In genomic region chr16:19147627-19148026, GRCh38 we compare ENCODE assay signal across 39 cellular contexts. TPM values are rescaled to one million over a fixed set of nuclear protein-coding genes. Genes with fewer than 3 reads are reported as not detected.
"Had no signal": no experiment of that assay in that cellular context is flagged by ENCODE, and none has a peak within 500 bp of the region (broad histone marks: within the 10 kb centered on the region; RNA-seq: fewer than 3 reads in every experiment).

No MANE protein-coding gene starts in this region.

- H3K4me1 ChIP-seq: adrenal gland, ascending aorta, body of pancreas, breast epithelium had no signal

- DNase-seq: activated effector memory CD4-positive, alpha-beta T cell treated with anti-CD3 and anti-CD28 coated beads, Interleukin-2, amount 50 U/mL, for 16 hours; activated effector memory CD4-positive, alpha-beta T cell treated with Interleukin-2 at 50 U/mL for 16 hours; activated gamma-delta T cell; activated gamma-delta T cell treated with Interleukin-2 at 50 U/mL for 16 hours; activated naive CD4-positive, alpha-beta T cell; activated naive CD4-positive, alpha-beta T cell treated with anti-CD3 and anti-CD28 coated beads for 36 hours; activated naive CD4-positive, alpha-beta T cell treated with anti-CD3 and anti-CD28 coated beads, Interleukin-2, amount 10 ng/mL, durations not matched to agents 7 days and 5 days; activated naive CD4-positive, alpha-beta T cell treated with anti-CD3 and anti-CD28 coated beads, Interleukin-2, amount 50 U/mL, for 16 hours; activated naive CD4-positive, alpha-beta T cell treated with Interleukin-2 at 50 U/mL for 16 hours; activated naive CD8-positive, alpha-beta T cell treated with anti-CD3 and anti-CD28 coated beads for 36 hours; activated naive CD8-positive, alpha-beta T cell treated with anti-CD3 and anti-CD28 coated beads, Interleukin-2, amount 10 ng/mL, durations not matched to agents 7 days and 5 days; activated naive CD8-positive, alpha-beta T cell treated with anti-CD3 and anti-CD28 coated beads, Interleukin-2, amount 50 U/mL, for 24 hours; activated T-cell treated with anti-CD3 and anti-CD28 coated beads, Interleukin-2, amount 50 U/mL, for 1 hour; activated T-cell treated with anti-CD3 and anti-CD28 coated beads, Interleukin-2, amount 50 U/mL, for 24 hours; activated T-cell treated with anti-CD3 and anti-CD28 coated beads, Interleukin-2, amount 50 U/mL, for 4 hours; activated T-cell treated with anti-CD3 and anti-CD28 coated beads, Interleukin-2, amount 50 U/mL, for 48 hours; activated T-cell treated with anti-CD3 and anti-CD28 coated beads, Interleukin-2, amount 50 U/mL, for 72 hours; adrenal gland; amniotic stem cell; amygdala; aorta; body of pancreas; brain microvascular endothelial cell; caudate nucleus; central memory CD4-positive, alpha-beta T cell; cerebellar nuclear complex had no signal

- H3K27ac ChIP-seq: adrenal gland, ascending aorta, body of pancreas, brain microvascular endothelial cell, breast epithelium, cardiac muscle cell had no signal

- FAIRE-seq: astrocyte, bronchial epithelial cell had no signal

- H3K27ac Mint-ChIP-seq: activated naive CD4-positive, alpha-beta T cell treated with anti-CD3 and anti-CD28 coated beads for 36 hours; activated naive CD4-positive, alpha-beta T cell treated with anti-CD3 and anti-CD28 coated beads, Interleukin-2, amount 10 ng/mL, durations not matched to agents 7 days and 5 days; activated naive CD4-positive, alpha-beta T cell treated with anti-CD3 and anti-CD28 coated beads, Interleukin-2, amount 50 U/mL, for 24 hours; activated naive CD4-positive, alpha-beta T cell treated with anti-CD3 and anti-CD28 coated beads, Interleukin-2, amount 50 U/mL, for 72 hours; activated naive CD8-positive, alpha-beta T cell; activated naive CD8-positive, alpha-beta T cell treated with anti-CD3 and anti-CD28 coated beads for 36 hours; activated naive CD8-positive, alpha-beta T cell treated with anti-CD3 and anti-CD28 coated beads, Interleukin-2, amount 10 ng/mL, durations not matched to agents 7 days and 5 days; activated naive CD8-positive, alpha-beta T cell treated with anti-CD3 and anti-CD28 coated beads, Interleukin-2, amount 50 U/mL, for 24 hours; activated T-cell treated with anti-CD3 and anti-CD28 coated beads, Interleukin-2, amount 50 U/mL, for 24 hours; activated T-cell treated with anti-CD3 and anti-CD28 coated beads, Interleukin-2, amount 50 U/mL, for 72 hours; activated T-helper 1 cell treated with anti-CD3 and anti-CD28 coated beads, Interleukin-12 subunit alpha, Interleukin-12 subunit beta, Interleukin-2, Interleukin-4 antibody, amounts not matched to agents 30 ng/mL and 10 ng/mL and 1 ng/mL, durations not matched to agents 14 hours and 24 hours and 36 hours; activated T-helper 17 cell treated with anti-CD3 and anti-CD28 coated beads, Interleukin-2, amount 50 U/mL, for 72 hours; activated T-helper 2 cell treated with anti-CD3 and anti-CD28 coated beads, Interferon-gamma antibody, Interleukin-2, Interleukin-4, amounts not matched to agents 10 μg/mL and 5 μg/mL and 100 μg/mL, durations not matched to agents 14 hours and 24 hours and 36 hours had no signal

- H3K4me1 Mint-ChIP-seq: activated naive CD4-positive, alpha-beta T cell treated with anti-CD3 and anti-CD28 coated beads, Interleukin-2, amount 10 ng/mL, durations not matched to agents 7 days and 5 days; activated naive CD4-positive, alpha-beta T cell treated with anti-CD3 and anti-CD28 coated beads, Interleukin-2, amount 50 U/mL, for 24 hours; activated naive CD8-positive, alpha-beta T cell treated with anti-CD3 and anti-CD28 coated beads for 36 hours; activated naive CD8-positive, alpha-beta T cell treated with anti-CD3 and anti-CD28 coated beads, Interleukin-2, amount 10 ng/mL, durations not matched to agents 7 days and 5 days; activated naive CD8-positive, alpha-beta T cell treated with anti-CD3 and anti-CD28 coated beads, Interleukin-2, amount 50 U/mL, for 24 hours; activated T-helper 17 cell treated with anti-CD3 and anti-CD28 coated beads, Interleukin-2, amount 50 U/mL, for 72 hours; central memory CD8-positive, alpha-beta T cell had no signal

- H3K4me3 Mint-ChIP-seq: activated naive CD4-positive, alpha-beta T cell treated with anti-CD3 and anti-CD28 coated beads for 36 hours; activated naive CD4-positive, alpha-beta T cell treated with anti-CD3 and anti-CD28 coated beads, Interleukin-2, amount 10 ng/mL, durations not matched to agents 7 days and 5 days; activated naive CD4-positive, alpha-beta T cell treated with anti-CD3 and anti-CD28 coated beads, Interleukin-2, amount 50 U/mL, for 24 hours; activated naive CD8-positive, alpha-beta T cell; activated naive CD8-positive, alpha-beta T cell treated with anti-CD3 and anti-CD28 coated beads for 36 hours; activated naive CD8-positive, alpha-beta T cell treated with anti-CD3 and anti-CD28 coated beads, Interleukin-2, amount 10 ng/mL, durations not matched to agents 7 days and 5 days; activated naive CD8-positive, alpha-beta T cell treated with anti-CD3 and anti-CD28 coated beads, Interleukin-2, amount 50 U/mL, for 24 hours; activated T-cell treated with anti-CD3 and anti-CD28 coated beads, Interleukin-2, amount 50 U/mL, for 24 hours; activated T-cell treated with anti-CD3 and anti-CD28 coated beads, Interleukin-2, amount 50 U/mL, for 4 hours; activated T-cell treated with anti-CD3 and anti-CD28 coated beads, Interleukin-2, amount 50 U/mL, for 72 hours; activated T-helper 1 cell treated with anti-CD3 and anti-CD28 coated beads, Interleukin-12 subunit alpha, Interleukin-12 subunit beta, Interleukin-2, Interleukin-4 antibody, amounts not matched to agents 30 ng/mL and 10 ng/mL and 1 ng/mL, durations not matched to agents 14 hours and 24 hours and 36 hours; activated T-helper 17 cell treated with anti-CD3 and anti-CD28 coated beads, Interleukin-2, amount 50 U/mL, for 72 hours; central memory CD8-positive, alpha-beta T cell had no signal

- H3K27me3 ChIP-seq: adrenal gland, ascending aorta, brain microvascular endothelial cell, breast epithelium, cardiac muscle cell had no signal

- H3K36me3 ChIP-seq: adrenal gland, ascending aorta, brain microvascular endothelial cell, breast epithelium, cardiac muscle cell had no signal

- H3K27me3 Mint-ChIP-seq: activated naive CD4-positive, alpha-beta T cell treated with anti-CD3 and anti-CD28 coated beads, Interleukin-2, amount 10 ng/mL, durations not matched to agents 7 days and 5 days; activated naive CD8-positive, alpha-beta T cell treated with anti-CD3 and anti-CD28 coated beads for 36 hours; brain had no signal

- ATAC-seq: activated naive CD4-positive, alpha-beta T cell treated with anti-CD3 and anti-CD28 coated beads, Interleukin-2, amount 50 U/mL, for 72 hours; activated naive CD8-positive, alpha-beta T cell treated with anti-CD3 and anti-CD28 coated beads, Interleukin-2, amount 50 U/mL, for 24 hours; activated T-cell treated with anti-CD3 and anti-CD28 coated beads, Interleukin-2, amount 50 U/mL, for 4 hours; activated T-cell treated with anti-CD3 and anti-CD28 coated beads, Interleukin-2, amount 50 U/mL, for 72 hours; activated T-helper 17 cell treated with anti-CD3 and anti-CD28 coated beads, Interleukin-2, amount 50 U/mL, for 72 hours; body of pancreas had no signal

- H3K9me3 Mint-ChIP-seq: activated naive CD4-positive, alpha-beta T cell treated with anti-CD3 and anti-CD28 coated beads, Interleukin-2, amount 50 U/mL, for 72 hours had no signal

- H3K4me3 ChIP-seq: adrenal gland, ascending aorta, body of pancreas, breast epithelium, cardiac muscle cell had no signal

- H3K9me3 ChIP-seq: adrenal gland, ascending aorta, body of pancreas, breast epithelium had no signal

RNA-seq across cellular contexts. Expression of gene SYT17, which starts 20.4 kb away (rescaled TPM):
- total RNA-seq: activated naive CD4-positive, alpha-beta T cell treated with anti-CD3 and anti-CD28 coated beads for 36 hours; activated naive CD4-positive, alpha-beta T cell treated with anti-CD3 and anti-CD28 coated beads, Interleukin-2, amount 50 U/mL, for 72 hours; activated naive CD8-positive, alpha-beta T cell treated with anti-CD3 and anti-CD28 coated beads, Interleukin-2, amount 10 ng/mL, durations not matched to agents 7 days and 5 days; activated T-helper 17 cell treated with anti-CD3 and anti-CD28 coated beads, Interleukin-2, amount 50 U/mL, for 72 hours had no signal
